13 cellular contexts compared by ENCODE assay signal in the genomic region with DNA sequence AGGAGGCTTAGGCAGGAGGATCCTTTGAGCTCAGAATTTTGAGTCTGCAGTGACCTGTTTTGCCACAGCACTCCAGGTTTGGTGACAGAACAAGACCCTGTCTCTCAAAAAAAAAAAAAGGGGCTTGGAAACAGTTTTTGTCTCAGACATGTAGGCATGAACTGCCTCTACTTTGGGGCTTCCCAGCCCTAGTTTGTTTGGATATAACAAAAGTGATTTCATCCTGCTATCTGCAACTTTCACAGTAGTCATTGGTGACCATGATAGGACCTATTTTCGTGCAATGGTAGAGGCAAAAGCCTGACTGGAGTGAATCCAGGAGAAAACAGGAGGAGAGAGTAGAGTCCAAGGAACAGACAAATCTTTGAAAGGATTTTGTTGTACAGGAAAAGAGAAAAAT. TPM values are rescaled to one million over a fixed set of nuclear protein-coding genes. Genes with fewer than 3 reads are reported as not detected.
A peak's percentile ranks its signal among the peaks of the same experiment; 100 is the strongest.
DNase-seq lines count a peak whose midpoint lies in the region; ATAC-seq, FAIRE-seq and TF ChIP-seq lines count a peak whose summit lies in the region.
"Had no signal": no experiment of that assay in that cellular context is flagged by ENCODE, and none has a peak within 500 bp of the region (broad histone marks: within the 10 kb centered on the region; RNA-seq: fewer than 3 reads in every experiment).

No MANE protein-coding gene starts in this region.

- no peaks in the 10 kb centered on the region for H3K79me2 ChIP-seq in K562 (ENCODE audit: control insufficient read depth, insufficient read depth, low read length)

- H3K36me3 ChIP-seq in HUES6 (ENCODE audit: control insufficient read depth, insufficient read depth, low read length) (no peaks in the 10 kb centered on the region), K562 (ENCODE audit: control insufficient read depth, insufficient read depth, low read length) (no peaks in the 10 kb centered on the region), liver (ENCODE audit: control insufficient read depth in 4 of 4, insufficient read depth in 3 of 4, low read depth in 1 of 4, low read length in 3 of 4) (no peaks in the 10 kb centered on the region), thoracic aorta (no peaks in the 10 kb centered on the region)
- H3K36me3 ChIP-seq: ovary had no signal

- peaks cover 4% of the 10 kb centered on the region for H3K36me3 Mint-ChIP-seq in natural killer cell treated with Interleukin-12 subunit alpha and Interleukin-12 subunit beta and Interleukin-15 and Interleukin-18, amount 100 ng/mL, for 72 hours
- H3K36me3 Mint-ChIP-seq: activated naive CD8-positive, alpha-beta T cell treated with anti-CD3 and anti-CD28 coated beads, Interleukin-2, amount 10 ng/mL, durations not matched to agents 7 days and 5 days had no signal

- no peak for TF ChIP-seq POLR2A in K562 (conservative IDR thresholded peaks at IDR 0.05)

- in situ Hi-C loops in K562 (cut with MboI) = no loop called here

- no peaks in the 10 kb centered on the region for H4K20me1 ChIP-seq in K562 (replicated peaks; ENCODE audit: control insufficient read depth, insufficient read depth, low read length)

- H3K27me3 ChIP-seq in HUES6 (ENCODE audit: control insufficient read depth, insufficient read depth, low read length) (no peaks in the 10 kb centered on the region), K562 (ENCODE audit: control insufficient read depth in 2 of 2, insufficient read depth in 2 of 2, low read length in 2 of 2) (no peaks in the 10 kb centered on the region), liver (ENCODE audit: control insufficient read depth in 4 of 4, insufficient read depth in 4 of 4, low read length in 3 of 4) (no peaks in the 10 kb centered on the region), thoracic aorta (replicated peaks; ENCODE audit: insufficient read depth) (no peaks in the 10 kb centered on the region)
- H3K27me3 ChIP-seq: ovary had no signal

- ATAC-seq in K562 (peak; percentile 8; the same call in 2 of the 3 replicates), thoracic aorta (ENCODE audit: insufficient number of reproducible peaks, low FRiP score, low read depth) (no peak)
- no peak for ATAC-seq in natural killer cell treated with Interleukin-12 subunit alpha and Interleukin-12 subunit beta and Interleukin-15 and Interleukin-18, amount 100 ng/mL, for 72 hours

- H3K4me2 ChIP-seq in K562 (ENCODE audit: insufficient read depth, low read length) = peak overlapping the region; percentile 7; the same call in 1 of the 2 replicates

- no peak overlapping the region for H3K27ac Mint-ChIP-seq in natural killer cell treated with Interleukin-12 subunit alpha and Interleukin-12 subunit beta and Interleukin-15 and Interleukin-18, amount 100 ng/mL, for 72 hours
- H3K27ac Mint-ChIP-seq: activated naive CD8-positive, alpha-beta T cell treated with anti-CD3 and anti-CD28 coated beads, Interleukin-2, amount 10 ng/mL, durations not matched to agents 7 days and 5 days; CD4-positive, alpha-beta T cell had no signal

- TF ChIP-seq RAD21 in K562 (CRISPR knock-in tag; conservative IDR thresholded peaks at IDR 0.05 in 1 of 2, IDR thresholded peaks at IDR 0.05 in 1 of 2) = no peak
- TF ChIP-seq RAD21 in liver (IDR thresholded peaks at IDR 0.05) = no peak

- H3K9me1 ChIP-seq in K562 (ENCODE audit: control insufficient read depth, insufficient read depth, low read length) = no peaks in the 10 kb centered on the region

- H3K4me1 ChIP-seq in HUES6 (ENCODE audit: control insufficient read depth, insufficient read depth, low read length) (no peaks in the 10 kb centered on the region), K562 (replicated peaks in 1 of 2; ENCODE audit: control insufficient read depth in 2 of 2, insufficient read depth in 2 of 2, low read length in 2 of 2) (peaks cover 0 to 9% of the 10 kb centered on the region in 2 experiments; a peak in 3 of 5 replicates), liver (ENCODE audit: control insufficient read depth in 4 of 4, insufficient read depth in 4 of 4, low read length in 3 of 4) (no peaks in the 10 kb centered on the region), thoracic aorta (ENCODE audit: control insufficient read depth in 1 of 2, low read depth in 2 of 2) (peaks cover 7 to 8% of the 10 kb centered on the region in 2 donors)

- POLR2A ChIA-PET in K562 (lab: Yijun Ruan, JAX) = interaction anchor here (0.7 to 2.2 kb wide), 10 partner anchors 10 to 56 kb away, joined by 3 to 15 read pairs (median 4); partner anchors contain the start of genes EVI5 and RPL5

- peaks cover 10 to 19% of the 10 kb centered on the region in 2 donors for H3K27me3 Mint-ChIP-seq in natural killer cell treated with Interleukin-12 subunit alpha and Interleukin-12 subunit beta and Interleukin-15 and Interleukin-18, amount 100 ng/mL, for 72 hours

- H3K4me3 Mint-ChIP-seq in natural killer cell treated with Interleukin-12 subunit alpha and Interleukin-12 subunit beta and Interleukin-15 and Interleukin-18, amount 100 ng/mL, for 72 hours = no peak overlapping the region
- H3K4me3 Mint-ChIP-seq: activated naive CD8-positive, alpha-beta T cell treated with anti-CD3 and anti-CD28 coated beads, Interleukin-2, amount 10 ng/mL, durations not matched to agents 7 days and 5 days; CD4-positive, alpha-beta T cell had no signal

- no peak for TF ChIP-seq CTCF in K562 (IDR thresholded peaks at IDR 0.05 in 2 of 3, conservative IDR thresholded peaks at IDR 0.05 in 1 of 3; ENCODE audit: insufficient read depth in 2 of 3, low read depth in 1 of 3, low read length in 3 of 3)
- TF ChIP-seq CTCF in liver (IDR thresholded peaks at IDR 0.05; ENCODE audit: low read depth, low read length, missing input control) = no peak
- no peak for TF ChIP-seq CTCF in thoracic aorta (IDR thresholded peaks at IDR 0.05)

- H3K4me1 Mint-ChIP-seq in natural killer cell treated with Interleukin-12 subunit alpha and Interleukin-12 subunit beta and Interleukin-15 and Interleukin-18, amount 100 ng/mL, for 72 hours (ENCODE audit: low read depth in 2 of 2) = peaks cover 0 to 2% of the 10 kb centered on the region in 2 donors

- no peak for DNase-seq in K562 (ENCODE audit: extremely low read depth in 1 of 4, low spot score in 3 of 4)
- no peak for DNase-seq in thoracic aorta (ENCODE audit: low spot score)
- DNase-seq in Kasumi-1 (lab: John Stamatoyannopoulos, UW) = no peak
- DNase-seq in natural killer cell treated with Interleukin-12 subunit alpha and Interleukin-12 subunit beta and Interleukin-15 and Interleukin-18, amount 100 ng/mL, for 72 hours (ENCODE audit: low spot score) = no peak
- DNase-seq in NCI-H1417 (lab: John Stamatoyannopoulos, UW) = no peak
- DNase-seq: activated naive CD8-positive, alpha-beta T cell treated with anti-CD3 and anti-CD28 coated beads, Interleukin-2, amount 10 ng/mL, durations not matched to agents 7 days and 5 days; CD4-positive, alpha-beta T cell; NCI-H2029; NCI-H69 had no signal

- no TSS peak for BruUV-seq in K562 (replicated peaks; lab: Mats Ljungman, UMichigan)

- peak overlapping the region; percentile 67; the same call in 1 of the 2 replicates for H3K27ac ChIP-seq in HUES6 (ENCODE audit: low read depth, low read length)
- peak overlapping the region; percentile 40; the same call in 1 of the 3 replicates for H3K27ac ChIP-seq in K562 (ENCODE audit: extremely low read depth, low read depth, low read length)
- H3K27ac ChIP-seq in liver (ENCODE audit: low read depth in 1 of 2, low read length in 2 of 2) = peak overlapping the region; percentile 37 to 38
- peak overlapping the region; percentile 23 to 61 for H3K27ac ChIP-seq in thoracic aorta
- H3K27ac ChIP-seq: ovary had no signal

- CTCF ChIA-PET in K562 (lab: Yijun Ruan, JAX; ENCODE audit: low intra/inter-chr PET ratio) = no interaction called here

- H3K9me3 ChIP-seq in HUES6 (ENCODE audit: control insufficient read depth, insufficient read depth, low read depth, low read length) = no peaks in the 10 kb centered on the region
- H3K9me3 ChIP-seq in K562 (replicated peaks; ENCODE audit: control insufficient read depth, insufficient read depth, low read depth, low read length) = no peaks in the 10 kb centered on the region
- H3K9me3 ChIP-seq in liver (ENCODE audit: control insufficient read depth in 4 of 4, low read length in 3 of 4) = no peaks in the 10 kb centered on the region
- H3K9me3 ChIP-seq in thoracic aorta = no peaks in the 10 kb centered on the region
- H3K9me3 ChIP-seq: ovary had no signal

- intact Hi-C loops in K562 (cut with micrococcal nuclease) = no loop called here

- no peak for FAIRE-seq in K562 (lab: Jason Lieb, UNC)

- TF ChIP-seq EP300 in K562 (IDR thresholded peaks at IDR 0.05; ENCODE audit: low read length) = no peak

- no peak overlapping the region for H3K4me3 ChIP-seq in HUES6 (ENCODE audit: low read depth, low read length)
- H3K4me3 ChIP-seq in K562 = no peak overlapping the region
- no peak overlapping the region for H3K4me3 ChIP-seq in liver (ENCODE audit: low read depth in 1 of 3, low read length in 3 of 3)
- H3K4me3 ChIP-seq in thoracic aorta = peak overlapping the region; percentile 28
- H3K4me3 ChIP-seq: GM12878, ovary had no signal

- no peak overlapping the region for H2AFZ ChIP-seq in K562 (ENCODE audit: low read depth, low read length)

- WGBS in K562 (ENCODE audit: insufficient coverage, low coverage, missing lambda C conversion rate) = 8% methylated on average over 1 of the region's 1 CpG
- WGBS in liver = 80% methylated on average over 1 of the region's 1 CpG

- H3K9me3 Mint-ChIP-seq in natural killer cell treated with Interleukin-12 subunit alpha and Interleukin-12 subunit beta and Interleukin-15 and Interleukin-18, amount 100 ng/mL, for 72 hours = no peaks in the 10 kb centered on the region
- H3K9me3 Mint-ChIP-seq: CD4-positive, alpha-beta T cell had no signal

- peak overlapping the region; percentile 39 for H3K9ac ChIP-seq in HUES6 (ENCODE audit: low read length)
- H3K9ac ChIP-seq in K562 (ENCODE audit: insufficient read depth in 1 of 2, low read depth in 2 of 2, low read length in 2 of 2) = no peak overlapping the region
- no peak overlapping the region for H3K9ac ChIP-seq in liver (ENCODE audit: low read depth in 1 of 2, low read length in 2 of 2)

RNA-seq across cellular contexts. Expression of gene EVI5, which starts 20.3 kb away (rescaled TPM):
- 14.6 and 66.4 TPM in 2 replicates for total RNA-seq in K562 (2011; cell fraction: chromatin; rRNA removed; ENCODE audit: low replicate concordance)
- 12.8 and 17.0 TPM in 2 replicates for total RNA-seq in K562 (2011; cell fraction: nucleolus; rRNA removed)
- 17.1 and 20.8 TPM in 2 replicates for total RNA-seq in K562 (2011; cell fraction: nucleoplasm; rRNA removed)
- total RNA-seq in K562 (2014; rRNA removed) (25.1 and 50.1 TPM in 2 replicates), K562 (2014; rRNA removed; fragmentation: Illumina TruSeq; extraction: Trizol) (13.7 and 18.5 TPM in 2 replicates), K562 (2015; rRNA removed; fragmentation: Illumina TruSeq; extraction: Trizol) (18.3 and 18.4 TPM in 2 replicates), K562 (2021) (16.5 and 18.7 TPM in 2 replicates), liver (10 to 100 TPM; 24.6 to 35.9 TPM), thoracic aorta (10 to 100 TPM; 45.9 to 48.6 TPM)
- polyA plus RNA-seq in K562 (2011; rRNA removed) (4.9 and 6.3 TPM in 2 replicates), K562 (2014; fragmentation: Illumina TruSeq; extraction: Trizol) (5.5 and 6.0 TPM in 2 replicates), K562 (2014; fragmentation: Nextera tagmentation; extraction: Ambion mirVana) (1 to 10 TPM; 1.7 to 4.8 TPM), K562 (2014; rRNA removed) (16.2 and 19.6 TPM in 2 replicates), liver (10 to 100 TPM in 1 of 2 donors, 1 to 10 TPM in 1; 4.0 to 13.6 TPM)
- polyA plus RNA-seq in K562 (2011; cell fraction: cytosol; rRNA removed) = 1.2 and 2.8 TPM in 2 replicates
- 5.2 and 6.8 TPM in 2 replicates for polyA plus RNA-seq in K562 (2011; cell fraction: nucleus; rRNA removed)
- 2.6 and 2.9 TPM in 2 replicates for polyA plus RNA-seq in K562 (2012)
- polyA minus RNA-seq in K562 (2011; rRNA and poly(A)+ RNA removed) = 23.8 and 27.2 TPM in 2 replicates
- polyA minus RNA-seq in K562 (2011; cell fraction: cytosol; rRNA and poly(A)+ RNA removed) = 11.1 and 13.0 TPM in 2 replicates
- polyA minus RNA-seq in K562 (2011; cell fraction: nucleus; rRNA and poly(A)+ RNA removed) = 21.0 and 32.9 TPM in 2 replicates
- 1 to 10 TPM; 1.2 to 6.1 TPM for total RNA-seq in natural killer cell treated with Interleukin-12 subunit alpha and Interleukin-12 subunit beta and Interleukin-15 and Interleukin-18, amount 100 ng/mL, for 72 hours

RNA-seq across cellular contexts. Expression of gene RPL5, which starts 26.6 kb away (rescaled TPM):
- total RNA-seq in K562 (2011; cell fraction: chromatin; rRNA removed; ENCODE audit: low replicate concordance) = 274 and 687 TPM in 2 replicates
- 312 and 315 TPM in 2 replicates for total RNA-seq in K562 (2011; cell fraction: nucleolus; rRNA removed)
- total RNA-seq in K562 (2011; cell fraction: nucleoplasm; rRNA removed) = 523 and 836 TPM in 2 replicates
- total RNA-seq in K562 (2014; rRNA removed) (2,174 and 2,757 TPM in 2 replicates), K562 (2014; rRNA removed; fragmentation: Illumina TruSeq; extraction: Trizol) (2,454 and 2,710 TPM in 2 replicates), K562 (2015; rRNA removed; fragmentation: Illumina TruSeq; extraction: Trizol) (2,022 and 2,169 TPM in 2 replicates), K562 (2021) (1,467 and 1,545 TPM in 2 replicates), liver (100 to 1,000 TPM; 336 to 765 TPM), thoracic aorta (100 to 1,000 TPM; 792 to 927 TPM)
- polyA plus RNA-seq in K562 (2011; rRNA removed) (3,458 and 3,699 TPM in 2 replicates), K562 (2014; fragmentation: Illumina TruSeq; extraction: Trizol) (1,939 and 2,002 TPM in 2 replicates), K562 (2014; fragmentation: Nextera tagmentation; extraction: Ambion mirVana) (1,000 to 10,000 TPM; 4,024 to 4,252 TPM), K562 (2014; rRNA removed) (2,353 and 2,737 TPM in 2 replicates), liver (100 to 1,000 TPM; 359 to 442 TPM)
- polyA plus RNA-seq in K562 (2011; cell fraction: cytosol; rRNA removed) = 1,347 and 2,415 TPM in 2 replicates
- 535 and 1,090 TPM in 2 replicates for polyA plus RNA-seq in K562 (2011; cell fraction: nucleus; rRNA removed)
- 2,779 and 3,498 TPM in 2 replicates for polyA plus RNA-seq in K562 (2012)
- 2,372 and 2,380 TPM in 2 replicates for polyA minus RNA-seq in K562 (2011; rRNA and poly(A)+ RNA removed)
- polyA minus RNA-seq in K562 (2011; cell fraction: cytosol; rRNA and poly(A)+ RNA removed) = 721 and 764 TPM in 2 replicates
- polyA minus RNA-seq in K562 (2011; cell fraction: nucleus; rRNA and poly(A)+ RNA removed) = 194 and 399 TPM in 2 replicates
- total RNA-seq in natural killer cell treated with Interleukin-12 subunit alpha and Interleukin-12 subunit beta and Interleukin-15 and Interleukin-18, amount 100 ng/mL, for 72 hours = 100 to 1,000 TPM; 647 to 909 TPM
